In the genomic region with DNA sequence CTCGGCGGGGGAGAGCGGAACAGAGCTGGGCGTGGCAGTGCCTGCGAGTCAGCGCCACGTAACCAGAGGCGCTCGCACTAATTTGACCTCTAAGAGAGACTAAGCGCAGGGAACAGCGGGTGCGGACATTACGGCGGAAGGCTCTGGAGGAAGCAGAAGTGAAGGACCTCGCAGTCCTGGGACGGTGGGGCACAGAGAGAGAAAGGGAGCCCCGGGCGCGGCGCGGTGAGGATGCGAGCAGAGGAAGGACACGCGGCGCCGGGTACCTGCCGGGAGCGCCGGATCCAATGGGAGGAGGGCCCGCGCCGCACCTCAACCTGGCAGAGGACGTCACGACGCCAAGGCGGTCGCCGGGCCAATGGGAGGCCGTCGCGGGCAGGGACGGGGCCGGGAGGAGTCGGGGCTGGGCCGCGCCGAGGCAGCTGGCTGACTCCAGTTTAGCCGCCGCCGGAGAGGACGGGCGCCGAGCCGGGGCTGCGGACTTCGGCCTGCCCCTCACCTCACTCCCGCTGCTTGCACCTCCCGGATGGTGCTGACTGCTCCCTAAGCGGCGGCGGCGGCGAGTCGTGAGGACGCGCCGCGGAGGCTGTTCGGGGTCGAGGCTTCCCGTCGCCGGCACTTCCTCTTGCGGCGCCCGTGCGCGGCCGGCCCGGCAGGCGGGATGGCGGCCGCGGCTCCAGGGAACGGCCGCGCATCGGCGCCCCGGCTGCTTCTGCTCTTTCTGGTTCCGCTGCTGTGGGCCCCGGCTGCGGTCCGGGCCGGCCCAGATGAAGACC, we compare ENCODE assay signal across 1 cellular context.
A peak's percentile ranks its signal among the peaks of the same experiment; 100 is the strongest.
TF ChIP-seq lines count a peak whose summit lies in the region.

A gene with protein sequence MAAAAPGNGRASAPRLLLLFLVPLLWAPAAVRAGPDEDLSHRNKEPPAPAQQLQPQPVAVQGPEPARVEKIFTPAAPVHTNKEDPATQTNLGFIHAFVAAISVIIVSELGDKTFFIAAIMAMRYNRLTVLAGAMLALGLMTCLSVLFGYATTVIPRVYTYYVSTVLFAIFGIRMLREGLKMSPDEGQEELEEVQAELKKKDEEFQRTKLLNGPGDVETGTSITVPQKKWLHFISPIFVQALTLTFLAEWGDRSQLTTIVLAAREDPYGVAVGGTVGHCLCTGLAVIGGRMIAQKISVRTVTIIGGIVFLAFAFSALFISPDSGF (plus strand): TSS at position 429 of the 776 bp plus-strand sequence. CDS start 233 bp downstream, at position 662.

TF ChIP-seq in WTC11, 78 proteins besides CTCF, POLR2A, EP300 and RAD21 (continued from another document and continues in another):
- TF ChIP-seq, protein P1, sequence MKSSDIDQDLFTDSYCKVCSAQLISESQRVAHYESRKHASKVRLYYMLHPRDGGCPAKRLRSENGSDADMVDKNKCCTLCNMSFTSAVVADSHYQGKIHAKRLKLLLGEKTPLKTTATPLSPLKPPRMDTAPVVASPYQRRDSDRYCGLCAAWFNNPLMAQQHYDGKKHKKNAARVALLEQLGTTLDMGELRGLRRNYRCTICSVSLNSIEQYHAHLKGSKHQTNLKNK (CRISPR knock-in tag; IDR thresholded peaks at IDR 0.05): no peak
- TF ChIP-seq, protein P2, sequence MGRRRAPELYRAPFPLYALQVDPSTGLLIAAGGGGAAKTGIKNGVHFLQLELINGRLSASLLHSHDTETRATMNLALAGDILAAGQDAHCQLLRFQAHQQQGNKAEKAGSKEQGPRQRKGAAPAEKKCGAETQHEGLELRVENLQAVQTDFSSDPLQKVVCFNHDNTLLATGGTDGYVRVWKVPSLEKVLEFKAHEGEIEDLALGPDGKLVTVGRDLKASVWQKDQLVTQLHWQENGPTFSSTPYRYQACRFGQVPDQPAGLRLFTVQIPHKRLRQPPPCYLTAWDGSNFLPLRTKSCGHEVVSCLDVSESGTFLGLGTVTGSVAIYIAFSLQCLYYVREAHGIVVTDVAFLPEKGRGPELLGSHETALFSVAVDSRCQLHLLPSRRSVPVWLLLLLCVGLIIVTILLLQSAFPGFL (CRISPR knock-in tag; IDR thresholded peaks at IDR 0.05; ENCODE audit: borderline replicate concordance): no peak
- TF ChIP-seq, protein P3, sequence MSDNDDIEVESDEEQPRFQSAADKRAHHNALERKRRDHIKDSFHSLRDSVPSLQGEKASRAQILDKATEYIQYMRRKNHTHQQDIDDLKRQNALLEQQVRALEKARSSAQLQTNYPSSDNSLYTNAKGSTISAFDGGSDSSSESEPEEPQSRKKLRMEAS (CRISPR knock-in tag; IDR thresholded peaks at IDR 0.05): peak; percentile 92
- TF ChIP-seq, protein P4, sequence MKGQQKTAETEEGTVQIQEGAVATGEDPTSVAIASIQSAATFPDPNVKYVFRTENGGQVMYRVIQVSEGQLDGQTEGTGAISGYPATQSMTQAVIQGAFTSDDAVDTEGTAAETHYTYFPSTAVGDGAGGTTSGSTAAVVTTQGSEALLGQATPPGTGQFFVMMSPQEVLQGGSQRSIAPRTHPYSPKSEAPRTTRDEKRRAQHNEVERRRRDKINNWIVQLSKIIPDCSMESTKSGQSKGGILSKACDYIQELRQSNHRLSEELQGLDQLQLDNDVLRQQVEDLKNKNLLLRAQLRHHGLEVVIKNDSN (CRISPR knock-in tag; IDR thresholded peaks at IDR 0.05): peak; percentile 46
- TF ChIP-seq, protein P5, sequence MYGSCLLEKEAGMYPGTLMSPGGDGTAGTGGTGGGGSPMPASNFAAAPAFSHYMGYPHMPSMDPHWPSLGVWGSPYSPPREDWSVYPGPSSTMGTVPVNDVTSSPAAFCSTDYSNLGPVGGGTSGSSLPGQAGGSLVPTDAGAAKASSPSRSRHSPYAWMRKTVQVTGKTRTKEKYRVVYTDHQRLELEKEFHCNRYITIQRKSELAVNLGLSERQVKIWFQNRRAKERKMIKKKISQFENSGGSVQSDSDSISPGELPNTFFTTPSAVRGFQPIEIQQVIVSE (CRISPR knock-in tag; IDR thresholded peaks at IDR 0.05; ENCODE audit: borderline replicate concordance): no peak
- no peak for TF ChIP-seq TP53 (CRISPR knock-in tag; IDR thresholded peaks at IDR 0.05)
- TF ChIP-seq ZNF121 (CRISPR knock-in tag; IDR thresholded peaks at IDR 0.05): no peak
- TF ChIP-seq, protein P6, sequence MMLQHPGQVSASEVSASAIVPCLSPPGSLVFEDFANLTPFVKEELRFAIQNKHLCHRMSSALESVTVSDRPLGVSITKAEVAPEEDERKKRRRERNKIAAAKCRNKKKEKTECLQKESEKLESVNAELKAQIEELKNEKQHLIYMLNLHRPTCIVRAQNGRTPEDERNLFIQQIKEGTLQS (CRISPR knock-in tag; conservative IDR thresholded peaks at IDR 0.05): no peak
- TF ChIP-seq, protein P7, sequence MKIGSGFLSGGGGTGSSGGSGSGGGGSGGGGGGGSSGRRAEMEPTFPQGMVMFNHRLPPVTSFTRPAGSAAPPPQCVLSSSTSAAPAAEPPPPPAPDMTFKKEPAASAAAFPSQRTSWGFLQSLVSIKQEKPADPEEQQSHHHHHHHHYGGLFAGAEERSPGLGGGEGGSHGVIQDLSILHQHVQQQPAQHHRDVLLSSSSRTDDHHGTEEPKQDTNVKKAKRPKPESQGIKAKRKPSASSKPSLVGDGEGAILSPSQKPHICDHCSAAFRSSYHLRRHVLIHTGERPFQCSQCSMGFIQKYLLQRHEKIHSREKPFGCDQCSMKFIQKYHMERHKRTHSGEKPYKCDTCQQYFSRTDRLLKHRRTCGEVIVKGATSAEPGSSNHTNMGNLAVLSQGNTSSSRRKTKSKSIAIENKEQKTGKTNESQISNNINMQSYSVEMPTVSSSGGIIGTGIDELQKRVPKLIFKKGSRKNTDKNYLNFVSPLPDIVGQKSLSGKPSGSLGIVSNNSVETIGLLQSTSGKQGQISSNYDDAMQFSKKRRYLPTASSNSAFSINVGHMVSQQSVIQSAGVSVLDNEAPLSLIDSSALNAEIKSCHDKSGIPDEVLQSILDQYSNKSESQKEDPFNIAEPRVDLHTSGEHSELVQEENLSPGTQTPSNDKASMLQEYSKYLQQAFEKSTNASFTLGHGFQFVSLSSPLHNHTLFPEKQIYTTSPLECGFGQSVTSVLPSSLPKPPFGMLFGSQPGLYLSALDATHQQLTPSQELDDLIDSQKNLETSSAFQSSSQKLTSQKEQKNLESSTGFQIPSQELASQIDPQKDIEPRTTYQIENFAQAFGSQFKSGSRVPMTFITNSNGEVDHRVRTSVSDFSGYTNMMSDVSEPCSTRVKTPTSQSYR (CRISPR knock-in tag; IDR thresholded peaks at IDR 0.05): no peak
- no peak for TF ChIP-seq SOX15 (CRISPR knock-in tag; IDR thresholded peaks at IDR 0.05)
- no peak for TF ChIP-seq NR1H2 (CRISPR knock-in tag; IDR thresholded peaks at IDR 0.05)
- no peak for TF ChIP-seq ZNF138 (CRISPR knock-in tag; conservative IDR thresholded peaks at IDR 0.05)
- TF ChIP-seq SP1 (CRISPR knock-in tag; conservative IDR thresholded peaks at IDR 0.05): peak; percentile 90
- TF ChIP-seq, protein P8, sequence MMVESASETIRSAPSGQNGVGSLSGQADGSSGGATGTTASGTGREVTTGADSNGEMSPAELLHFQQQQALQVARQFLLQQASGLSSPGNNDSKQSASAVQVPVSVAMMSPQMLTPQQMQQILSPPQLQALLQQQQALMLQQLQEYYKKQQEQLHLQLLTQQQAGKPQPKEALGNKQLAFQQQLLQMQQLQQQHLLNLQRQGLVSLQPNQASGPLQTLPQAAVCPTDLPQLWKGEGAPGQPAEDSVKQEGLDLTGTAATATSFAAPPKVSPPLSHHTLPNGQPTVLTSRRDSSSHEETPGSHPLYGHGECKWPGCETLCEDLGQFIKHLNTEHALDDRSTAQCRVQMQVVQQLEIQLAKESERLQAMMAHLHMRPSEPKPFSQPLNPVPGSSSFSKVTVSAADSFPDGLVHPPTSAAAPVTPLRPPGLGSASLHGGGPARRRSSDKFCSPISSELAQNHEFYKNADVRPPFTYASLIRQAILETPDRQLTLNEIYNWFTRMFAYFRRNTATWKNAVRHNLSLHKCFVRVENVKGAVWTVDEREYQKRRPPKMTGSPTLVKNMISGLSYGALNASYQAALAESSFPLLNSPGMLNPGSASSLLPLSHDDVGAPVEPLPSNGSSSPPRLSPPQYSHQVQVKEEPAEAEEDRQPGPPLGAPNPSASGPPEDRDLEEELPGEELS (CRISPR knock-in tag; IDR thresholded peaks at IDR 0.05): peak; percentile 54; the same call in 1 of the 2 replicates
- TF ChIP-seq TEAD4 (CRISPR knock-in tag; IDR thresholded peaks at IDR 0.05): no peak
- TF ChIP-seq GRHL2 (CRISPR knock-in tag; IDR thresholded peaks at IDR 0.05; ENCODE audit: insufficient replicate concordance, severe bottlenecking): no peak
- TF ChIP-seq OVOL2 (CRISPR knock-in tag; IDR thresholded peaks at IDR 0.05; ENCODE audit: borderline replicate concordance): no peak
- TF ChIP-seq, protein P9, sequence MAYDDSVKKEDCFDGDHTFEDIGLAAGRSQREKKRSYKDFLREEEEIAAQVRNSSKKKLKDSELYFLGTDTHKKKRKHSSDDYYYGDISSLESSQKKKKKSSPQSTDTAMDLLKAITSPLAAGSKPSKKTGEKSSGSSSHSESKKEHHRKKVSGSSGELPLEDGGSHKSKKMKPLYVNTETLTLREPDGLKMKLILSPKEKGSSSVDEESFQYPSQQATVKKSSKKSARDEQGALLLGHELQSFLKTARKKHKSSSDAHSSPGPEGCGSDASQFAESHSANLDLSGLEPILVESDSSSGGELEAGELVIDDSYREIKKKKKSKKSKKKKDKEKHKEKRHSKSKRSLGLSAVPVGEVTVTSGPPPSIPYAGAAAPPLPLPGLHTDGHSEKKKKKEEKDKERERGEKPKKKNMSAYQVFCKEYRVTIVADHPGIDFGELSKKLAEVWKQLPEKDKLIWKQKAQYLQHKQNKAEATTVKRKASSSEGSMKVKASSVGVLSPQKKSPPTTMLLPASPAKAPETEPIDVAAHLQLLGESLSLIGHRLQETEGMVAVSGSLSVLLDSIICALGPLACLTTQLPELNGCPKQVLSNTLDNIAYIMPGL (CRISPR knock-in tag; IDR thresholded peaks at IDR 0.05): peak; percentile 90
- TF ChIP-seq CREB1 (CRISPR knock-in tag; IDR thresholded peaks at IDR 0.05): peak; percentile 40; the same call in 1 of the 2 replicates
- TF ChIP-seq, protein P10, sequence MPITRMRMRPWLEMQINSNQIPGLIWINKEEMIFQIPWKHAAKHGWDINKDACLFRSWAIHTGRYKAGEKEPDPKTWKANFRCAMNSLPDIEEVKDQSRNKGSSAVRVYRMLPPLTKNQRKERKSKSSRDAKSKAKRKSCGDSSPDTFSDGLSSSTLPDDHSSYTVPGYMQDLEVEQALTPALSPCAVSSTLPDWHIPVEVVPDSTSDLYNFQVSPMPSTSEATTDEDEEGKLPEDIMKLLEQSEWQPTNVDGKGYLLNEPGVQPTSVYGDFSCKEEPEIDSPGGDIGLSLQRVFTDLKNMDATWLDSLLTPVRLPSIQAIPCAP (CRISPR knock-in tag; IDR thresholded peaks at IDR 0.05): 0 out of 2 replicates have a peak, but pooled peaks have one; percentile 24
- TF ChIP-seq, protein P11, sequence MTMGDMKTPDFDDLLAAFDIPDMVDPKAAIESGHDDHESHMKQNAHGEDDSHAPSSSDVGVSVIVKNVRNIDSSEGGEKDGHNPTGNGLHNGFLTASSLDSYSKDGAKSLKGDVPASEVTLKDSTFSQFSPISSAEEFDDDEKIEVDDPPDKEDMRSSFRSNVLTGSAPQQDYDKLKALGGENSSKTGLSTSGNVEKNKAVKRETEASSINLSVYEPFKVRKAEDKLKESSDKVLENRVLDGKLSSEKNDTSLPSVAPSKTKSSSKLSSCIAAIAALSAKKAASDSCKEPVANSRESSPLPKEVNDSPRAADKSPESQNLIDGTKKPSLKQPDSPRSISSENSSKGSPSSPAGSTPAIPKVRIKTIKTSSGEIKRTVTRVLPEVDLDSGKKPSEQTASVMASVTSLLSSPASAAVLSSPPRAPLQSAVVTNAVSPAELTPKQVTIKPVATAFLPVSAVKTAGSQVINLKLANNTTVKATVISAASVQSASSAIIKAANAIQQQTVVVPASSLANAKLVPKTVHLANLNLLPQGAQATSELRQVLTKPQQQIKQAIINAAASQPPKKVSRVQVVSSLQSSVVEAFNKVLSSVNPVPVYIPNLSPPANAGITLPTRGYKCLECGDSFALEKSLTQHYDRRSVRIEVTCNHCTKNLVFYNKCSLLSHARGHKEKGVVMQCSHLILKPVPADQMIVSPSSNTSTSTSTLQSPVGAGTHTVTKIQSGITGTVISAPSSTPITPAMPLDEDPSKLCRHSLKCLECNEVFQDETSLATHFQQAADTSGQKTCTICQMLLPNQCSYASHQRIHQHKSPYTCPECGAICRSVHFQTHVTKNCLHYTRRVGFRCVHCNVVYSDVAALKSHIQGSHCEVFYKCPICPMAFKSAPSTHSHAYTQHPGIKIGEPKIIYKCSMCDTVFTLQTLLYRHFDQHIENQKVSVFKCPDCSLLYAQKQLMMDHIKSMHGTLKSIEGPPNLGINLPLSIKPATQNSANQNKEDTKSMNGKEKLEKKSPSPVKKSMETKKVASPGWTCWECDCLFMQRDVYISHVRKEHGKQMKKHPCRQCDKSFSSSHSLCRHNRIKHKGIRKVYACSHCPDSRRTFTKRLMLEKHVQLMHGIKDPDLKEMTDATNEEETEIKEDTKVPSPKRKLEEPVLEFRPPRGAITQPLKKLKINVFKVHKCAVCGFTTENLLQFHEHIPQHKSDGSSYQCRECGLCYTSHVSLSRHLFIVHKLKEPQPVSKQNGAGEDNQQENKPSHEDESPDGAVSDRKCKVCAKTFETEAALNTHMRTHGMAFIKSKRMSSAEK (CRISPR knock-in tag; IDR thresholded peaks at IDR 0.05; ENCODE audit: borderline replicate concordance): no peak
- no peak for TF ChIP-seq ZNF219 (CRISPR knock-in tag; IDR thresholded peaks at IDR 0.05; ENCODE audit: borderline replicate concordance)
- 0 out of 2 replicates have a peak, but pooled peaks have one; percentile 57 for TF ChIP-seq NFE2L1 (CRISPR knock-in tag; IDR thresholded peaks at IDR 0.05)
- TF ChIP-seq ZNF671 (CRISPR knock-in tag; IDR thresholded peaks at IDR 0.05): no peak
- no peak for TF ChIP-seq EMX1 (CRISPR knock-in tag; IDR thresholded peaks at IDR 0.05)
- TF ChIP-seq ZNF317 (CRISPR knock-in tag; IDR thresholded peaks at IDR 0.05; ENCODE audit: borderline replicate concordance, low read depth): no peak; the same call in 1 of the 2 replicates
- TF ChIP-seq TEAD1 (CRISPR knock-in tag; IDR thresholded peaks at IDR 0.05): peak; percentile 55; the same call in 1 of the 2 replicates
- TF ChIP-seq RORB (CRISPR knock-in tag; IDR thresholded peaks at IDR 0.05): no peak
- peak; percentile 86 for TF ChIP-seq NFYB (CRISPR knock-in tag; conservative IDR thresholded peaks at IDR 0.05; ENCODE audit: low read depth)
- TF ChIP-seq JAZF1 (CRISPR knock-in tag; IDR thresholded peaks at IDR 0.05): no peak
- TF ChIP-seq ETV6 (CRISPR knock-in tag; IDR thresholded peaks at IDR 0.05): 0 out of 2 replicates have a peak, but pooled peaks have one; percentile 58
- no peak for TF ChIP-seq NR3C1 (CRISPR knock-in tag; conservative IDR thresholded peaks at IDR 0.05; ENCODE audit: low read depth)
- TF ChIP-seq FOXK1 (CRISPR knock-in tag; IDR thresholded peaks at IDR 0.05): peak; percentile 71; the same call in 1 of the 2 replicates
- no peak for TF ChIP-seq CBFB (CRISPR knock-in tag; IDR thresholded peaks at IDR 0.05; ENCODE audit: low read depth)
- TF ChIP-seq ELF4 (CRISPR knock-in tag; IDR thresholded peaks at IDR 0.05; ENCODE audit: low read depth): peak; percentile 46; the same call in 1 of the 2 replicates
- TF ChIP-seq, protein P12, sequence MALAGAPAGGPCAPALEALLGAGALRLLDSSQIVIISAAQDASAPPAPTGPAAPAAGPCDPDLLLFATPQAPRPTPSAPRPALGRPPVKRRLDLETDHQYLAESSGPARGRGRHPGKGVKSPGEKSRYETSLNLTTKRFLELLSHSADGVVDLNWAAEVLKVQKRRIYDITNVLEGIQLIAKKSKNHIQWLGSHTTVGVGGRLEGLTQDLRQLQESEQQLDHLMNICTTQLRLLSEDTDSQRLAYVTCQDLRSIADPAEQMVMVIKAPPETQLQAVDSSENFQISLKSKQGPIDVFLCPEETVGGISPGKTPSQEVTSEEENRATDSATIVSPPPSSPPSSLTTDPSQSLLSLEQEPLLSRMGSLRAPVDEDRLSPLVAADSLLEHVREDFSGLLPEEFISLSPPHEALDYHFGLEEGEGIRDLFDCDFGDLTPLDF (CRISPR knock-in tag; IDR thresholded peaks at IDR 0.05): 0 out of 2 replicates have a peak, but pooled peaks have one; percentile 85
- no peak for TF ChIP-seq SMAD4 (CRISPR knock-in tag; IDR thresholded peaks at IDR 0.05)
- TF ChIP-seq ESRRA (CRISPR knock-in tag; IDR thresholded peaks at IDR 0.05; ENCODE audit: borderline replicate concordance): 0 out of 2 replicates have a peak, but pooled peaks have one; percentile 25
- peak; percentile 90 for TF ChIP-seq MYBL2 (CRISPR knock-in tag; IDR thresholded peaks at IDR 0.05)
